Comparison of ENCODE assay signal across 12 cellular contexts in genomic region chr9:94945191-94946144, GRCh38.
A peak's percentile ranks its signal among the peaks of the same experiment; 100 is the strongest.
DNase-seq lines count a peak whose midpoint lies in the region; ATAC-seq, FAIRE-seq and TF ChIP-seq lines count a peak whose summit lies in the region.
"Had no signal": no experiment of that assay in that cellular context is flagged by ENCODE, and none has a peak within 500 bp of the region (broad histone marks: within the 10 kb centered on the region; RNA-seq: fewer than 3 reads in every experiment).

No MANE protein-coding gene starts in this region.

- H4K5ac ChIP-seq in H1 (ENCODE audit: insufficient read length, low read depth, low read length) = no peak overlapping the region

- H3K4me1 ChIP-seq in A673 (ENCODE audit: insufficient read depth, low read length, poor library complexity, severe bottlenecking) (peaks cover 5% of the 10 kb centered on the region), H1 (replicated peaks in 1 of 4; ENCODE audit: control insufficient read depth in 3 of 4, insufficient read depth in 4 of 4, low read length in 3 of 4) (peaks cover 9 to 26% (median 17%) of the 10 kb centered on the region in 4 experiments)

- H3K56ac ChIP-seq in H1 (replicated peaks; ENCODE audit: insufficient read length, low read depth, low read length) = no peak overlapping the region

- H3K4me3 Mint-ChIP-seq in T-helper 2 cell treated with Interferon-gamma antibody and Interleukin-4, amounts not matched to agents 5 μg/mL and 100 μg/mL, for 36 hours = no peak overlapping the region
- H3K4me3 Mint-ChIP-seq: activated B cell treated with CpG ODN at 0.5 μM for 24 hours; CD8-positive, alpha-beta memory T cell had no signal

- H2BK15ac ChIP-seq in H1 (ENCODE audit: low read length) = no peak overlapping the region

- 96% methylated on average over 14 of the region's 14 CpGs; no CpG with 5 or more reads in 1 of the 2 experiments for WGBS in H1 (ENCODE audit: extremely low coverage in 1 of 2, insufficient coverage in 1 of 2, insufficient read length in 1 of 2, insufficient replicate concordance in 2 of 2, low coverage in 1 of 2, low lambda C conversion rate in 2 of 2, missing lambda C conversion rate in 1 of 2), 2 experiments

- H3K9me3 Mint-ChIP-seq in T-helper 2 cell treated with Interferon-gamma antibody and Interleukin-4, amounts not matched to agents 5 μg/mL and 100 μg/mL, for 36 hours = no peaks in the 10 kb centered on the region
- H3K9me3 Mint-ChIP-seq: activated B cell treated with CpG ODN at 0.5 μM for 24 hours; CD8-positive, alpha-beta memory T cell had no signal

- H4K8ac ChIP-seq in H1 (ENCODE audit: extremely low read depth, insufficient read depth, low read length) = peak overlapping the region; percentile 7; the same call in 1 of the 2 replicates

- H2BK12ac ChIP-seq in H1 (ENCODE audit: low read depth, low read length) = no peak overlapping the region

- no peak overlapping the region for H3K27ac Mint-ChIP-seq in T-helper 2 cell treated with Interferon-gamma antibody and Interleukin-4, amounts not matched to agents 5 μg/mL and 100 μg/mL, for 36 hours
- H3K27ac Mint-ChIP-seq: activated B cell treated with CpG ODN at 0.5 μM for 24 hours had no signal

- TF ChIP-seq RAD21 in H1 (IDR thresholded peaks at IDR 0.05 in 1 of 2, conservative IDR thresholded peaks at IDR 0.05 in 1 of 2; ENCODE audit: low read depth in 2 of 2, low read length in 2 of 2) = no peak

- H2AK5ac ChIP-seq in H1 (ENCODE audit: low read depth, low read length) = no peak overlapping the region

- no peak overlapping the region for H3K4ac ChIP-seq in H1 (replicated peaks; ENCODE audit: insufficient read length, low read depth, low read length)

- H3K27ac ChIP-seq in A673 (ENCODE audit: low read depth, low read length, poor library complexity, severe bottlenecking) (no peak overlapping the region), H1 (ENCODE audit: low read depth, low read length) (no peak overlapping the region)

- no peak for TF ChIP-seq EP300 in H1 (IDR thresholded peaks at IDR 0.05; ENCODE audit: borderline replicate concordance in 1 of 2, low read depth in 2 of 2, low read length in 2 of 2)

- H3K9me3 ChIP-seq in A673 (ENCODE audit: low read depth, low read length, poor library complexity, severe bottlenecking) (no peaks in the 10 kb centered on the region), H1 (ENCODE audit: insufficient read depth in 2 of 2, low read depth in 1 of 2, low read length in 1 of 2) (no peaks in the 10 kb centered on the region)
- H3K9me3 ChIP-seq: upper lobe of left lung had no signal

- no peak overlapping the region for H3K18ac ChIP-seq in H1 (ENCODE audit: extremely low read depth, low read length)

- ATAC-seq in HG03442 (IDR thresholded peaks at IDR 0.05; ENCODE audit: unreplicated experiment) = no peak

- H3K4me3 ChIP-seq in A673 (ENCODE audit: low read depth, low read length, poor library complexity, severe bottlenecking) (no peak overlapping the region), H1 (ENCODE audit: extremely low read depth in 1 of 4, insufficient read depth in 2 of 4, low read depth in 3 of 4, low read length in 4 of 4) (no peak overlapping the region)
- H3K4me3 ChIP-seq: upper lobe of left lung had no signal

- no TSS peak for BruUV-seq in A673 (replicated peaks; lab: Mats Ljungman, UMichigan)

- no peaks in the 10 kb centered on the region for H4K20me1 ChIP-seq in H1 (replicated peaks in 1 of 2; ENCODE audit: control insufficient read depth in 1 of 2, insufficient read depth in 2 of 2, low read length in 2 of 2)

- CTCF ChIA-PET in A673 (lab: Charles Lee) (interaction anchor here (0.6 kb wide), 1 partner anchor 257 kb away, joined by 3 read pairs; no protein-coding TSS in a partner anchor), H1 (lab: Charles Lee; ENCODE audit: partially characterized antibody) (no interaction called here)

- no peaks in the 10 kb centered on the region for H3K27me3 ChIP-seq in A673 (replicated peaks; ENCODE audit: insufficient read depth, low read depth, low read length, poor library complexity)
- H3K27me3 ChIP-seq in H1 (replicated peaks in 1 of 4; ENCODE audit: control insufficient read depth in 3 of 4, extremely low read depth in 1 of 4, insufficient read depth in 3 of 4, low read length in 3 of 4) = no peaks in the 10 kb centered on the region
- H3K27me3 ChIP-seq: upper lobe of left lung had no signal

- FAIRE-seq in H1 (lab: Jason Lieb, UNC) = no peak
- FAIRE-seq: kidney had no signal

- no peak overlapping the region for H3K14ac ChIP-seq in H1 (ENCODE audit: insufficient read length)

- H2BK20ac ChIP-seq in H1 (ENCODE audit: low read length) = no peak overlapping the region

- H3K4me2 ChIP-seq in H1 (ENCODE audit: insufficient read depth in 1 of 2, low read depth in 2 of 2, low read length in 2 of 2) = no peak overlapping the region

- no peaks in the 10 kb centered on the region for H3K27me3 Mint-ChIP-seq in T-helper 2 cell treated with Interferon-gamma antibody and Interleukin-4, amounts not matched to agents 5 μg/mL and 100 μg/mL, for 36 hours (ENCODE audit: low read depth)
- H3K27me3 Mint-ChIP-seq: activated B cell treated with CpG ODN at 0.5 μM for 24 hours; CD8-positive, alpha-beta memory T cell had no signal

- H3K23ac ChIP-seq in H1 (ENCODE audit: insufficient read length) = no peak overlapping the region

- no peak overlapping the region for H3K9ac ChIP-seq in H1 (replicated peaks in 1 of 4; ENCODE audit: extremely low read depth in 1 of 4, low read depth in 3 of 4, low read length in 3 of 4)

- DNase-seq in A673 (ENCODE audit: low spot score) = peak; percentile 19
- peak; percentile 21 for DNase-seq in NCI-H2171 (lab: John Stamatoyannopoulos, UW)
- DNase-seq in H1 (ENCODE audit: low read depth in 1 of 2, low spot score in 2 of 2) = no peak
- peak; percentile 43 for DNase-seq in mucosa of gallbladder (ENCODE audit: low spot score)
- no peak for DNase-seq in NCI-H345 treated with DMSO at 0.1 percent for 48 hours (lab: John Stamatoyannopoulos, UW; ENCODE audit: unreplicated experiment)
- no peak for DNase-seq in NK-92 treated with Interleukin-12 subunit alpha and Interleukin-12 subunit beta, amount 100 ng/mL, for 24 hours (lab: John Stamatoyannopoulos, UW)
- no peak for DNase-seq in T-helper 2 cell treated with Interferon-gamma antibody and Interleukin-4, amounts not matched to agents 5 μg/mL and 100 μg/mL, for 36 hours (ENCODE audit: low spot score)
- DNase-seq: activated B cell treated with CpG ODN at 0.5 μM for 24 hours; CD8-positive, alpha-beta memory T cell; kidney had no signal

- H2AFZ ChIP-seq in H1 (ENCODE audit: low read length) = no peak overlapping the region

- POLR2A ChIA-PET in A673 (lab: Charles Lee; ENCODE audit: low non-redundant PET) (no interaction called here), H1 (lab: Charles Lee; ENCODE audit: partially characterized antibody) (interaction anchor here (0.6 to 0.8 kb wide), 2 partner anchors 12 to 1364 kb away, joined by 3 read pairs; no protein-coding TSS in a partner anchor)

- no peak for TF ChIP-seq POLR2A in H1 (IDR thresholded peaks at IDR 0.05; ENCODE audit: control extremely low read depth in 1 of 2, low read depth in 2 of 2, low read length in 2 of 2)

- H3K79me2 ChIP-seq in H1 (ENCODE audit: control insufficient read depth in 1 of 2, insufficient read depth in 2 of 2, low read length in 2 of 2) = no peaks in the 10 kb centered on the region

- intact Hi-C loops in A673 (cut with micrococcal nuclease; ENCODE audit: unreplicated experiment) = no loop called here

- no peaks in the 10 kb centered on the region for H3K36me3 Mint-ChIP-seq in T-helper 2 cell treated with Interferon-gamma antibody and Interleukin-4, amounts not matched to agents 5 μg/mL and 100 μg/mL, for 36 hours (ENCODE audit: low read depth)

- TF ChIP-seq CTCF in A673 (conservative IDR thresholded peaks at IDR 0.05; ENCODE audit: low read depth, low read length) = no peak
- TF ChIP-seq CTCF in H1 (IDR thresholded peaks at IDR 0.05; ENCODE audit: control extremely low read depth in 1 of 3, insufficient read depth in 1 of 3, low read depth in 1 of 3, low read length in 3 of 3) = no peak

- no peaks in the 10 kb centered on the region for H3K23me2 ChIP-seq in H1 (ENCODE audit: low read depth, low read length)

- no peak overlapping the region for H2BK120ac ChIP-seq in H1 (replicated peaks; ENCODE audit: low read depth, low read length)

- no peak overlapping the region for H2BK5ac ChIP-seq in H1 (ENCODE audit: low read depth, low read length)

- H3K4me1 Mint-ChIP-seq in T-helper 2 cell treated with Interferon-gamma antibody and Interleukin-4, amounts not matched to agents 5 μg/mL and 100 μg/mL, for 36 hours (ENCODE audit: low read depth) = peaks cover 3% of the 10 kb centered on the region
- H3K4me1 Mint-ChIP-seq: activated B cell treated with CpG ODN at 0.5 μM for 24 hours had no signal

- no peaks in the 10 kb centered on the region; the same call in 1 of the 2 replicates for H3K79me1 ChIP-seq in H1 (ENCODE audit: low read depth, low read length)

- H3K36me3 ChIP-seq in A673 (ENCODE audit: insufficient read depth, low read length, poor library complexity, severe bottlenecking) (no peaks in the 10 kb centered on the region), H1 (ENCODE audit: control insufficient read depth in 2 of 4, insufficient read depth in 4 of 4, low read length in 3 of 4) (no peaks in the 10 kb centered on the region)
- H3K36me3 ChIP-seq: upper lobe of left lung had no signal

- no peak overlapping the region for H4K91ac ChIP-seq in H1 (replicated peaks; ENCODE audit: insufficient read length, low read length)

TF ChIP-seq in H1, 55 proteins besides CTCF, POLR2A, EP300 and RAD21:
- TF ChIP-seq HDAC6 (IDR thresholded peaks at IDR 0.05; ENCODE audit: low read depth, low read length) = no peak
- no peak for TF ChIP-seq SIN3A (conservative IDR thresholded peaks at IDR 0.05 in 1 of 2, IDR thresholded peaks at IDR 0.05 in 1 of 2; ENCODE audit: low read depth in 1 of 2, low read length in 2 of 2)
- no peak for TF ChIP-seq KDM1A (IDR thresholded peaks at IDR 0.05; ENCODE audit: borderline replicate concordance, low read length)
- TF ChIP-seq POLR2AphosphoS5 (IDR thresholded peaks at IDR 0.05; ENCODE audit: low read depth, low read length) = no peak

Comparison
In these comparisons a context has a peak if more than half of its experiments do, and no peak if none do; other contexts are left out.
1. DNase-seq: peak in A673 (single experiment), NCI-H2171 (single experiment) and mucosa of gallbladder (single experiment); none in H1 (0 of 2), NCI-H345 treated with DMSO at 0.1 percent for 48 hours (single experiment), NK-92 treated with Interleukin-12 subunit alpha and Interleukin-12 subunit beta, amount 100 ng/mL, for 24 hours (single experiment) and T-helper 2 cell treated with Interferon-gamma antibody and Interleukin-4, amounts not matched to agents 5 μg/mL and 100 μg/mL, for 36 hours (single experiment).